In the genomic region with DNA sequence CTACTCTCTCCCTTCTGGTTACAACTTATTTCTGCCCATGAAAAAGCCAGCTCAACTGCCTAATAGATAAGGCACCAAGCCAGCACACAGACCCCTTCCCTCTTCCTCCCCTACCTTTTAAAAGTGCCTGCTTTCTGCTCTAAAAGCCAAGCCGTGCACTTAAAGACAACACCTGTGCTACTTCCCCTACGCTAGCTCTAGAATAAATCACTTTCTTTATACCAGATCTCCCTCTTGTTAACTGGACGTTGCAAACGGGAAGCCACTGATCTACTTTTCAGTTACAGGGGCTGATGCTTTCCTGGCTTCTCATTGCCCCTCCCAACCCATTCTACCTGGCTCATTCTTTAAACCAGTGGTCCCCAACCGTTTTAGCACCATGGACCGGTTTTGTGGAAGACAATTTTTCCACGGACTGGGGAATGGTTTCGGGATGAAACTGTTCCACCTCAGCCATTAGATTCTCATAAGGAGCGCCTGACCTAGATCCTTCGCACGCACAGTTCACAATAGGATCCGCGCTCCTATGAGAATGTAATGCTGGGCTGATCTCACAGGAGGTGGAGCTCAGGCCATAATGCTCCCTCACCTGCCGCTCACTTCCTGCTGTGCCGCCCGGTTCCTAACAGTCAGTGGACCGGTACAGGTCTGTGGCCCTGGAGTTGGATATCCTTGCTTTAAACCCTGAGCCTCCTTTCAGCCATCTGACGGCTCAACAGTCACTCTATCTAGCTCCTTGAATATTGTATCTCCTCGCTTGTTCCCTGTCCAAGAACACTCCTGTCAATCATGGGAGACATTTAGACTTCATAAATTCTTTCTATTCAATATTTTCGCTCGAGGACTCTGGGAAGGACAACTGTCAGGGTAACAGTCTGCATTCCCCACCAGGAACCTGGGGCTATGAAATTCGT, we compare ENCODE assay signal across 8 cellular contexts. TPM values are rescaled to one million over a fixed set of nuclear protein-coding genes. Genes with fewer than 3 reads are reported as not detected.
DNase-seq lines count a peak whose midpoint lies in the region; ATAC-seq and TF ChIP-seq lines count a peak whose summit lies in the region.

No MANE protein-coding gene starts in this region.

- peak overlapping the region; percentile 98 for H2AFZ ChIP-seq in SK-N-SH (ENCODE audit: low read depth)

- peak overlapping the region in 1 of 2 experiments; percentile 16; a peak in 1 of 4 replicates for H3K27ac ChIP-seq in SK-N-SH (ENCODE audit: low read depth in 2 of 2, low read length in 1 of 2)
- H3K27ac ChIP-seq in coronary artery, result peak overlapping the region in 1 of 2 donors; percentile 79
- peak overlapping the region; percentile 21 for H3K27ac ChIP-seq in lung (ENCODE audit: low read depth in 1 of 2, low read length in 1 of 2)

- no peak overlapping the region for H3K9ac ChIP-seq in SK-N-SH

- TF ChIP-seq CTCF in SK-N-SH (IDR thresholded peaks at IDR 0.05) (no peak), coronary artery (IDR thresholded peaks at IDR 0.05) (no peak), lung (IDR thresholded peaks at IDR 0.05; ENCODE audit: control extremely low read depth, extremely low read depth) (no peak)

- peak overlapping the region; percentile 92 to 93 for H3K4me3 Mint-ChIP-seq in stimulated activated naive B cell treated with anti-CD40 and anti-IgM and Interleukin-4, amounts not matched to agents 10 μg/mL and 1 μg/mL and 100 μg/mL, for 72 hours

- no peaks in the 10 kb centered on the region for H3K79me2 ChIP-seq in SK-N-SH (ENCODE audit: insufficient read depth)

- CTCF ChIA-PET in SK-N-SH (lab: Yijun Ruan, JAX), result interaction anchor here (0.9 kb wide), 1 partner anchor 47 kb away, joined by 3 read pairs; no protein-coding TSS in a partner anchor

- H3K9me2 ChIP-seq in SK-N-SH, result no peaks in the 10 kb centered on the region

- H3K27ac Mint-ChIP-seq in stimulated activated naive B cell treated with anti-CD40 and anti-IgM and Interleukin-4, amounts not matched to agents 10 μg/mL and 1 μg/mL and 100 μg/mL, for 72 hours, result peak overlapping the region; percentile 82

- peaks cover 4 to 9% of the 10 kb centered on the region in 2 experiments for H3K36me3 ChIP-seq in SK-N-SH (replicated peaks in 1 of 2; ENCODE audit: control insufficient read depth in 1 of 2, insufficient read depth in 2 of 2, low read length in 1 of 2)
- peaks cover 0 to 2% of the 10 kb centered on the region in 2 donors for H3K36me3 ChIP-seq in lung (ENCODE audit: control insufficient read depth in 2 of 2, insufficient read depth in 2 of 2, low read length in 2 of 2)

- H3K4me1 ChIP-seq in SK-N-SH (ENCODE audit: control insufficient read depth in 1 of 2, insufficient read depth in 2 of 2, low read depth in 1 of 2, low read length in 1 of 2), result peaks cover 0 to 16% of the 10 kb centered on the region in 2 experiments; a peak in 2 of 4 replicates
- peaks cover 3 to 9% of the 10 kb centered on the region in 2 donors for H3K4me1 ChIP-seq in lung (ENCODE audit: control insufficient read depth in 2 of 2, insufficient read depth in 2 of 2, low read length in 2 of 2)

- H3K4me3 ChIP-seq in SK-N-SH (ENCODE audit: low read depth in 2 of 2, low read length in 1 of 2), result peak overlapping the region; percentile 71 to 91
- peak overlapping the region; percentile 89 for H3K4me3 ChIP-seq in coronary artery
- H3K4me3 ChIP-seq in lung, result peak overlapping the region; percentile 74

- peaks cover 20 to 34% of the 10 kb centered on the region in 2 donors for H3K36me3 Mint-ChIP-seq in stimulated activated naive B cell treated with anti-CD40 and anti-IgM and Interleukin-4, amounts not matched to agents 10 μg/mL and 1 μg/mL and 100 μg/mL, for 72 hours

- DNase-seq in CD1c-positive myeloid dendritic cell (ENCODE audit: extremely low spot score) (peak; percentile 9), SK-N-SH (no peak), coronary artery (ENCODE audit: low spot score) (no peak), lung (ENCODE audit: low spot score) (no peak)
- no peak for DNase-seq in stimulated activated naive B cell treated with anti-CD40 and anti-IgM and Interleukin-4, amounts not matched to agents 10 μg/mL and 1 μg/mL and 100 μg/mL, for 72 hours

- ATAC-seq in HG03108 (IDR thresholded peaks at IDR 0.05; ENCODE audit: unreplicated experiment), result peak; percentile 20
- no peak for ATAC-seq in lung (ENCODE audit: insufficient read depth, low FRiP score)
- peak; percentile 70 to 84 for ATAC-seq in stimulated activated naive B cell treated with anti-CD40 and anti-IgM and Interleukin-4, amounts not matched to agents 10 μg/mL and 1 μg/mL and 100 μg/mL, for 72 hours (replicated peaks)
- ATAC-seq in HG02763 (IDR thresholded peaks at IDR 0.05; ENCODE audit: unreplicated experiment), result no peak
- no peak for ATAC-seq in GM19328 (IDR thresholded peaks at IDR 0.05; ENCODE audit: unreplicated experiment)

- peaks cover 10 to 14% of the 10 kb centered on the region in 2 donors for H3K27me3 Mint-ChIP-seq in stimulated activated naive B cell treated with anti-CD40 and anti-IgM and Interleukin-4, amounts not matched to agents 10 μg/mL and 1 μg/mL and 100 μg/mL, for 72 hours

- H3F3A ChIP-seq in SK-N-SH (replicated peaks; ENCODE audit: insufficient read depth), result no peaks in the 10 kb centered on the region

- H3K27me3 ChIP-seq in SK-N-SH (ENCODE audit: insufficient read depth), result no peaks in the 10 kb centered on the region
- no peaks in the 10 kb centered on the region for H3K27me3 ChIP-seq in lung (ENCODE audit: control insufficient read depth, insufficient read depth)

- no peak for TF ChIP-seq EP300 in SK-N-SH (IDR thresholded peaks at IDR 0.05; ENCODE audit: borderline replicate concordance in 1 of 2, low read depth in 1 of 2, low read length in 1 of 2)

- H3K4me1 Mint-ChIP-seq in stimulated activated naive B cell treated with anti-CD40 and anti-IgM and Interleukin-4, amounts not matched to agents 10 μg/mL and 1 μg/mL and 100 μg/mL, for 72 hours, result peaks cover 11 to 20% of the 10 kb centered on the region in 2 donors

- peaks cover 9 to 11% of the 10 kb centered on the region in 2 donors for H3K9me3 Mint-ChIP-seq in stimulated activated naive B cell treated with anti-CD40 and anti-IgM and Interleukin-4, amounts not matched to agents 10 μg/mL and 1 μg/mL and 100 μg/mL, for 72 hours

- H4K20me1 ChIP-seq in SK-N-SH (ENCODE audit: insufficient read depth), result no peaks in the 10 kb centered on the region

- H3K9me3 ChIP-seq in SK-N-SH (no peaks in the 10 kb centered on the region), lung (ENCODE audit: control insufficient read depth in 2 of 2, insufficient read depth in 1 of 2, low read length in 1 of 2) (peaks cover 0 to 10% of the 10 kb centered on the region in 2 donors)

- WGBS in SK-N-SH (ENCODE audit: low lambda C conversion rate), result 30% methylated on average over 22 of the region's 22 CpGs
- 8 to 11% methylated on average over 22 of the region's 22 CpGs for WGBS in lung, 2 donors

- no peak for TF ChIP-seq RAD21 in SK-N-SH (IDR thresholded peaks at IDR 0.05; ENCODE audit: low read length)

- POLR2A ChIA-PET in SK-N-SH (lab: Yijun Ruan, JAX), result interaction anchor here (1.0 to 1.2 kb wide), 3 partner anchors 26 to 114 kb away, joined by 3 to 5 read pairs (median 4); partner anchors contain the start of genes ZNF222 and ZNF226

- H3K4me2 ChIP-seq in SK-N-SH, result peak overlapping the region; percentile 74

TF ChIP-seq in SK-N-SH, 30 proteins besides CTCF, POLR2A, EP300 and RAD21:
- TF ChIP-seq FOXJ3 (CRISPR knock-in tag; IDR thresholded peaks at IDR 0.05) (no peak), ELF1 (IDR thresholded peaks at IDR 0.05) (no peak), POLR2AphosphoS5 (IDR thresholded peaks at IDR 0.05; ENCODE audit: low read depth, low read length) (no peak), TAF1 (IDR thresholded peaks at IDR 0.05; ENCODE audit: borderline replicate concordance, low read depth, low read length) (no peak), FOSL2 (IDR thresholded peaks at IDR 0.05; ENCODE audit: borderline replicate concordance, low read depth) (no peak)

RNA-seq across cellular contexts. Expression of gene ZNF223, which starts 0.8 kb away (rescaled TPM):
- polyA plus RNA-seq in SK-N-SH (2012; rRNA removed), result 2.7 and 4.1 TPM in 2 replicates
- polyA plus RNA-seq in SK-N-SH (2012; cell fraction: cytosol; rRNA removed), result 3.0 and 3.8 TPM in 2 replicates
- 7.7 and 13.7 TPM in 2 replicates for polyA plus RNA-seq in SK-N-SH (2012; cell fraction: nucleus; rRNA removed)
- 1 to 10 TPM; 5.6 to 9.6 TPM for total RNA-seq in lung
- 1 to 10 TPM; 2.8 to 3.9 TPM for polyA plus RNA-seq in lung

RNA-seq across cellular contexts. Expression of gene ZNF284, which starts 21.0 kb away (rescaled TPM):
- polyA plus RNA-seq in SK-N-SH (2012; rRNA removed) (1.4 and 2.2 TPM in 2 replicates), lung (1 to 10 TPM in 1 of 2 donors, under 1 TPM in 1; 0.62 to 1.0 TPM)
- polyA plus RNA-seq in SK-N-SH (2012; cell fraction: cytosol; rRNA removed), result 1.4 TPM in 2 replicates
- 3.4 and 5.6 TPM in 2 replicates for polyA plus RNA-seq in SK-N-SH (2012; cell fraction: nucleus; rRNA removed)
- 1 to 10 TPM; 2.1 to 4.1 TPM for total RNA-seq in lung

RNA-seq across cellular contexts. Expression of gene ZNF222, which starts 25.8 kb away (rescaled TPM):
- polyA plus RNA-seq in SK-N-SH (2012; rRNA removed), result 3.7 and 6.7 TPM in 2 replicates
- 5.7 TPM in 2 replicates for polyA plus RNA-seq in SK-N-SH (2012; cell fraction: cytosol; rRNA removed)
- polyA plus RNA-seq in SK-N-SH (2012; cell fraction: nucleus; rRNA removed), result 4.0 and 5.9 TPM in 2 replicates
- total RNA-seq in lung, result 1 to 10 TPM; 3.4 to 5.9 TPM
- polyA plus RNA-seq in lung, result 1 to 10 TPM; 2.5 to 4.6 TPM

RNA-seq across cellular contexts. Expression of gene ZNF224, which starts 43.2 kb away (rescaled TPM):
- polyA plus RNA-seq in SK-N-SH (2012; rRNA removed) (13.9 and 20.2 TPM in 2 replicates), lung (10 to 100 TPM; 11.2 to 18.7 TPM)
- polyA plus RNA-seq in SK-N-SH (2012; cell fraction: cytosol; rRNA removed), result 6.2 and 8.0 TPM in 2 replicates
- 45.3 and 82.9 TPM in 2 replicates for polyA plus RNA-seq in SK-N-SH (2012; cell fraction: nucleus; rRNA removed)
- total RNA-seq in lung, result 10 to 100 TPM; 19.8 to 63.7 TPM

RNA-seq across cellular contexts. Expression of gene ZNF230, which starts 48.2 kb away (rescaled TPM):
- polyA plus RNA-seq in SK-N-SH (2012; rRNA removed) (1.8 and 2.4 TPM in 2 replicates), lung (1 to 10 TPM; 1.7 to 5.6 TPM)
- polyA plus RNA-seq in SK-N-SH (2012; cell fraction: cytosol; rRNA removed), result 1.6 and 1.7 TPM in 2 replicates
- polyA plus RNA-seq in SK-N-SH (2012; cell fraction: nucleus; rRNA removed), result 4.5 and 4.8 TPM in 2 replicates
- 1 to 10 TPM; 4.2 to 7.3 TPM for total RNA-seq in lung

Comparison
In these comparisons a context has a peak if more than half of its experiments do, and no peak if none do; other contexts are left out.
1. ATAC-seq: peak in HG03108 (single experiment) and stimulated activated naive B cell treated with anti-CD40 and anti-IgM and Interleukin-4, amounts not matched to agents 10 μg/mL and 1 μg/mL and 100 μg/mL, for 72 hours (2 of 2); none in lung (single experiment), HG02763 (single experiment) and GM19328 (single experiment).
2. Peak in every context shown above with its lines, with median percentiles within 50 percentile points of each other: H3K4me3 ChIP-seq.